In genomic region chr3:187186375-187186774, GRCh38 we compare ENCODE assay signal across 13 cellular contexts. TPM values are rescaled to one million over a fixed set of nuclear protein-coding genes. Genes with fewer than 3 reads are reported as not detected.
DNase-seq lines count a peak whose midpoint lies in the region; ATAC-seq and TF ChIP-seq lines count a peak whose summit lies in the region.
"Had no signal": no experiment of that assay in that cellular context is flagged by ENCODE, and none has a peak within 500 bp of the region (broad histone marks: within the 10 kb centered on the region; RNA-seq: fewer than 3 reads in every experiment).

No MANE protein-coding gene starts in this region.

- H3K36me3 ChIP-seq in ES-I3 (ENCODE audit: insufficient read depth, low read length) (no peaks in the 10 kb centered on the region), HUES48 (ENCODE audit: control insufficient read depth, insufficient read depth, low read length) (no peaks in the 10 kb centered on the region), esophagus muscularis mucosa (no peaks in the 10 kb centered on the region), prostate gland (no peaks in the 10 kb centered on the region)

- H3K27ac ChIP-seq in HUES48 (ENCODE audit: low read depth, low read length) (peak overlapping the region; percentile 74), esophagus muscularis mucosa (replicated peaks in 1 of 4) (peak overlapping the region; percentile 78 to 87 (median 80)), prostate gland (peak overlapping the region; percentile 29 to 33)
- H3K27ac ChIP-seq: A549 had no signal

- no peak for ATAC-seq in HG02870 (IDR thresholded peaks at IDR 0.05; ENCODE audit: unreplicated experiment)

- H3K9ac ChIP-seq in ES-I3 (ENCODE audit: low read depth, low read length) (peak overlapping the region; percentile 14; the same call in 1 of the 2 replicates), HUES48 (ENCODE audit: low read depth, low read length) (peak overlapping the region; percentile 29; the same call in 1 of the 2 replicates)

- H3K4me3 ChIP-seq in HUES48 (ENCODE audit: low read depth, low read length) (no peak overlapping the region), esophagus muscularis mucosa (no peak overlapping the region), prostate gland (no peak overlapping the region)
- H3K4me3 ChIP-seq: A549 had no signal

- TF ChIP-seq EP300 in esophagus muscularis mucosa (IDR thresholded peaks at IDR 0.05), result no peak

- no peaks in the 10 kb centered on the region for H3K27me3 ChIP-seq in HUES48 (ENCODE audit: control insufficient read depth, insufficient read depth, low read length)
- H3K27me3 ChIP-seq in esophagus muscularis mucosa, result no peaks in the 10 kb centered on the region
- H3K27me3 ChIP-seq in prostate gland (replicated peaks; ENCODE audit: insufficient read depth), result no peaks in the 10 kb centered on the region

- no peak for TF ChIP-seq POLR2A in esophagus muscularis mucosa (IDR thresholded peaks at IDR 0.05; ENCODE audit: low read depth)
- TF ChIP-seq POLR2A in prostate gland (IDR thresholded peaks at IDR 0.05), result no peak

- no peaks in the 10 kb centered on the region for H3K9me3 ChIP-seq in ES-I3 (ENCODE audit: control insufficient read depth, insufficient read depth, low read length)
- no peaks in the 10 kb centered on the region for H3K9me3 ChIP-seq in HUES48 (ENCODE audit: control insufficient read depth, insufficient read depth, low read length)
- H3K9me3 ChIP-seq in esophagus muscularis mucosa, result no peaks in the 10 kb centered on the region
- no peaks in the 10 kb centered on the region for H3K9me3 ChIP-seq in prostate gland
- H3K9me3 ChIP-seq: A549 had no signal

- TF ChIP-seq CTCF in esophagus muscularis mucosa (IDR thresholded peaks at IDR 0.05) (no peak), prostate gland (IDR thresholded peaks at IDR 0.05) (no peak)

- 39% methylated on average over 2 of the region's 2 CpGs for WGBS in esophagus muscularis mucosa
- WGBS in prostate gland, result 60% methylated on average over 2 of the region's 2 CpGs

- H3K4me1 ChIP-seq in ES-I3 (ENCODE audit: insufficient read depth, low read length) (peaks cover 60% of the 10 kb centered on the region), HUES48 (ENCODE audit: control insufficient read depth, insufficient read depth, low read length) (peaks cover 58% of the 10 kb centered on the region), esophagus muscularis mucosa (peaks cover 32 to 48% (median 40%) of the 10 kb centered on the region in 4 donors), prostate gland (replicated peaks) (no peaks in the 10 kb centered on the region)
- H3K4me1 ChIP-seq: A549 had no signal

- intact Hi-C loops in esophagus muscularis mucosa (cut with DNase I) (no loop called here), prostate gland (cut with DNase I) (no loop called here)

- DNase-seq in esophagus muscularis mucosa (ENCODE audit: extremely low spot score) (no peak), prostate gland (ENCODE audit: low spot score) (no peak), GM19240 (ENCODE audit: insufficient read length, low spot score) (no peak), DMS79 (lab: John Stamatoyannopoulos, UW) (no peak)
- DNase-seq in activated CD4-positive, alpha-beta T cell treated with anti-CD3 and anti-CD28 coated beads, Interleukin-2, amount 50 U/mL, for 4 hours, result no peak
- DNase-seq: activated naive CD4-positive, alpha-beta T cell; NCI-H2107; stimulated activated naive B cell treated with anti-CD40 and anti-IgM and Interleukin-4, amounts not matched to agents 10 μg/mL and 1 μg/mL and 100 μg/mL, for 72 hours had no signal

RNA-seq across cellular contexts. Expression of gene RTP1, which starts 10.9 kb away (rescaled TPM):
- total RNA-seq in esophagus muscularis mucosa, result not detected
- total RNA-seq in prostate gland, result not detected
- total RNA-seq: renal cortical epithelial cell had no signal

RNA-seq across cellular contexts. Expression of gene RPL39L, which starts 47.1 kb away (rescaled TPM):
- 1 to 10 TPM; 3.6 to 9.1 (median 7.5) TPM for total RNA-seq in esophagus muscularis mucosa
- total RNA-seq in prostate gland, result 10 to 100 TPM; 27.5 to 57.9 TPM
